Comparison of ENCODE assay signal across 25 cellular contexts in genomic region chr5:32239385-32239784, GRCh38.
"Had no signal": no experiment of that assay in that cellular context is flagged by ENCODE, and none has a peak within 500 bp of the region (broad histone marks: within the 10 kb centered on the region; RNA-seq: fewer than 3 reads in every experiment).

No MANE protein-coding gene starts in this region.

- H3K27ac Mint-ChIP-seq: activated B cell treated with CpG ODN at 0.5 μM for 24 hours; activated T-cell treated with anti-CD3 and anti-CD28 coated beads, Interleukin-2, amount 50 U/mL, for 72 hours; T-helper 1 cell treated with Interleukin-12 subunit alpha and Interleukin-12 subunit beta and Interleukin-4 antibody, amounts not matched to agents 30 μg/mL and 1 μg/mL, for 36 hours had no signal

- H2AFZ ChIP-seq: hepatocyte, parathyroid adenoma had no signal

- H3K36me3 ChIP-seq: breast epithelium had no signal

- H3K27me3 Mint-ChIP-seq: activated B cell treated with CpG ODN at 0.5 μM for 24 hours had no signal

- H3K27ac ChIP-seq: breast epithelium, gastroesophageal sphincter, hepatocyte, parathyroid adenoma, psoas muscle, sigmoid colon, testis, transverse colon had no signal

- H3K4me3 ChIP-seq: breast epithelium, gastroesophageal sphincter, hepatocyte, psoas muscle, sigmoid colon, testis, transverse colon had no signal

- H3K9me3 ChIP-seq: breast epithelium, gastroesophageal sphincter, psoas muscle, sigmoid colon, testis, transverse colon had no signal

- H3K27me3 ChIP-seq: breast epithelium, gastroesophageal sphincter, hepatocyte, sigmoid colon, testis, transverse colon had no signal

- DNase-seq: activated B cell treated with CpG ODN at 0.5 μM for 24 hours; activated CD4-positive, alpha-beta T cell treated with anti-CD3 and anti-CD28 coated beads, Interleukin-2, amount 50 U/mL, for 1 hour; activated naive CD4-positive, alpha-beta T cell; activated T-cell treated with anti-CD3 and anti-CD28 coated beads for 4 hours; activated T-cell treated with anti-CD3 and anti-CD28 coated beads, Interleukin-2, amount 50 U/mL, for 72 hours; effector CD8-positive, alpha-beta T cell; erythroblast; left cardiac atrium; left ventricle myocardium superior; nucleus accumbens; psoas muscle; sigmoid colon; small intestine; stimulated activated CD4-positive, alpha-beta T cell treated with anti-CD3 and anti-CD28 coated beads, Interleukin-4, amount 100 ng/mL, for 4 hours; stimulated activated CD8-positive, alpha-beta memory T cell treated with anti-CD3 and anti-CD28 coated beads, Interleukin-4, amount 100 ng/mL, for 48 hours; stimulated activated naive CD4-positive, alpha-beta T cell treated with Interleukin-2 at 50 U/mL for 16 hours; testis; transverse colon had no signal

- H3K79me2 ChIP-seq: hepatocyte, parathyroid adenoma had no signal

- H3K4me2 ChIP-seq: hepatocyte had no signal

- H3K4me1 ChIP-seq: parathyroid adenoma, psoas muscle had no signal

- H3K36me3 Mint-ChIP-seq: activated naive CD4-positive, alpha-beta T cell treated with anti-CD3 and anti-CD28 coated beads, Interleukin-2, amount 50 U/mL, for 72 hours had no signal

- H3K9me3 Mint-ChIP-seq: activated B cell treated with CpG ODN at 0.5 μM for 24 hours; activated naive CD4-positive, alpha-beta T cell treated with anti-CD3 and anti-CD28 coated beads, Interleukin-2, amount 50 U/mL, for 72 hours; activated T-cell treated with anti-CD3 and anti-CD28 coated beads, Interleukin-2, amount 50 U/mL, for 72 hours; neural crest cell; T-helper 1 cell treated with Interleukin-12 subunit alpha and Interleukin-12 subunit beta and Interleukin-4 antibody, amounts not matched to agents 30 μg/mL and 1 μg/mL, for 36 hours had no signal

- ATAC-seq: activated naive CD4-positive, alpha-beta T cell treated with anti-CD3 and anti-CD28 coated beads, Interleukin-2, amount 50 U/mL, for 72 hours; activated T-cell treated with anti-CD3 and anti-CD28 coated beads, Interleukin-2, amount 50 U/mL, for 72 hours; gastroesophageal sphincter; left cardiac atrium; left ventricle myocardium superior; psoas muscle had no signal

- H3K4me3 Mint-ChIP-seq: activated B cell treated with CpG ODN at 0.5 μM for 24 hours; activated T-cell treated with anti-CD3 and anti-CD28 coated beads, Interleukin-2, amount 50 U/mL, for 72 hours; neural crest cell; T-helper 1 cell treated with Interleukin-12 subunit alpha and Interleukin-12 subunit beta and Interleukin-4 antibody, amounts not matched to agents 30 μg/mL and 1 μg/mL, for 36 hours had no signal
